ENCODE assay signal across 15 cellular contexts in the genomic region with DNA sequence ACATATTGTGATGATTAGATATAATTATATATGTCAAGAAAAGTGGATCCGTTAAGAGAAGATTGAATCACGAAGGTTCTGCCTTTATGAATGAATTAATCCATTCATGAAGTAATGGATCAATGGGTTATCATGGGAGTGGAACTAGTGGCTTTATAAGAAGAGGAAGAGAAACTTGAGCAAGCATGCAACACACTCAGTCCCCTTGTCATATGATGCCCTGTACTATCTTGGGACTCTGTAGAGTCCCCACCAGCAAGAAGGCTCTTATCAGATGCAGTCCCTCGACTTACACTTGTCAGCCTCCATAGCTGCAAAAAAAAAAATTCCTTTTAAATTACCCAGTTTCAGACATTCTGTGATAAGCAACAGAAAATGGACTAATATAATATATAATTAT.
DNase-seq lines count a peak whose midpoint lies in the region; ATAC-seq lines count a peak whose summit lies in the region.
"Had no signal": no experiment of that assay in that cellular context is flagged by ENCODE, and none has a peak within 500 bp of the region (broad histone marks: within the 10 kb centered on the region; RNA-seq: fewer than 3 reads in every experiment).

No MANE protein-coding gene starts in this region.

- DNase-seq in Ammon's horn (ENCODE audit: low spot score): peak; percentile 28
- DNase-seq in NCI-H510A (lab: John Stamatoyannopoulos, UW): no peak
- DNase-seq in dermis blood vessel endothelial cell: no peak
- DNase-seq in inferior parietal cortex (ENCODE audit: extremely low spot score): no peak
- DNase-seq in COLO829 (ENCODE audit: low spot score): no peak
- DNase-seq: activated CD4-positive, alpha-beta T cell treated with anti-CD3 and anti-CD28 coated beads for 36 hours; activated naive CD4-positive, alpha-beta T cell treated with Interleukin-2 at 50 U/mL for 16 hours; DMS 273 treated with DMSO at 0.1 percent for 48 hours; left lung; pancreas; stimulated activated CD4-positive, alpha-beta T cell treated with anti-CD3 and anti-CD28 coated beads, Interleukin-4, amount 100 ng/mL, for 4 hours had no signal

- ATAC-seq in GM19395 (IDR thresholded peaks at IDR 0.05; ENCODE audit: unreplicated experiment): peak; percentile 85
- peak; percentile 65 for ATAC-seq in HG02840 (IDR thresholded peaks at IDR 0.05; ENCODE audit: low FRiP score, unreplicated experiment)
- peak; percentile 96 for ATAC-seq in HG03575 (IDR thresholded peaks at IDR 0.05; ENCODE audit: extremely low read depth, insufficient number of reproducible peaks, low FRiP score, unreplicated experiment)
- ATAC-seq: activated CD4-positive, alpha-beta T cell treated with anti-CD3 and anti-CD28 coated beads for 36 hours; gastroesophageal sphincter; left lung had no signal
